In the genomic region with DNA sequence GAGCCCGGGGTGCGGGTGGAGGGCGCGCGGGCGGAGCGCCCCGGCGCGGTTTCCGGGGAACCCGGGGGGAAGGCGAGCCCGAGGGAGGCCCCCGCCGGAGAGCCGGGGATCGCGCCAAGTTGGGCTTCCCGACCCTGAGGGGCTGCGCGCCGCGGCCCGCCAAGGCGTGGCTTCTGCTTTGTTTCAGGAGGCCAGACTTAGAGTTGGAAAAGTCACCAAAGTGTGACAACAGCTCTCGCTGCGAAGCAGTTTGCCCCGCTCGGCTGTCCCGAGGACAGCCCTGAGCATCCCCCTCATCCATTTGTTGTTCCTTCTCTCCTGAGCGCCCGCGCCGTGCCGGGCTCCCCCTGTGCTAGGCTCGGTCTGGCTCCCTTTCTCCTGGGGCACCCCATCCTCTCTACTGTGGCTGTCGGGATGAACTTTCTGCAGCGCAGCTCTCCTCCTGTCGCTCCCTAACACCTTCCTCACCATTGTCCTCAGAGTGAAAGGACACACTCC, we compare ENCODE assay signal across 8 cellular contexts. TPM values are rescaled to one million over a fixed set of nuclear protein-coding genes. Genes with fewer than 3 reads are reported as not detected.
A peak's percentile ranks its signal among the peaks of the same experiment; 100 is the strongest.
DNase-seq lines count a peak whose midpoint lies in the region; ATAC-seq and TF ChIP-seq lines count a peak whose summit lies in the region.

No MANE protein-coding gene starts in this region.

- peak overlapping the region; percentile 83 to 92 for H3K9ac ChIP-seq in colonic mucosa (ENCODE audit: low read depth in 2 of 2, low read length in 2 of 2)

- TF ChIP-seq CTCF in CD8-positive, alpha-beta T cell (IDR thresholded peaks at IDR 0.05): no peak
- no peak for TF ChIP-seq CTCF in colonic mucosa (IDR thresholded peaks at IDR 0.05)
- no peak for TF ChIP-seq CTCF in uterus (IDR thresholded peaks at IDR 0.05)

- no peaks in the 10 kb centered on the region for H3K27me3 Mint-ChIP-seq in CD8-positive, alpha-beta T cell (ENCODE audit: low read depth)

- no peaks in the 10 kb centered on the region for H3K9me3 Mint-ChIP-seq in CD8-positive, alpha-beta T cell

- H3K9me3 ChIP-seq in CD8-positive, alpha-beta T cell (ENCODE audit: low read length): no peaks in the 10 kb centered on the region
- H3K9me3 ChIP-seq in colonic mucosa: no peaks in the 10 kb centered on the region
- no peaks in the 10 kb centered on the region for H3K9me3 ChIP-seq in mesodermal cell (ENCODE audit: control insufficient read depth, low read length)
- H3K9me3 ChIP-seq in uterus: no peaks in the 10 kb centered on the region

- H3K4me1 ChIP-seq in CD8-positive, alpha-beta T cell (ENCODE audit: insufficient read depth, low read length): peaks cover 53% of the 10 kb centered on the region
- H3K4me1 ChIP-seq in colonic mucosa: peaks cover 8% of the 10 kb centered on the region
- no peaks in the 10 kb centered on the region for H3K4me1 ChIP-seq in mesodermal cell (ENCODE audit: control insufficient read depth, insufficient read depth, low read length, poor library complexity, severe bottlenecking)
- peaks cover 2 to 13% of the 10 kb centered on the region in 2 donors for H3K4me1 ChIP-seq in uterus

- intact Hi-C loops in CD8-positive, alpha-beta T cell (cut with DNase I, micrococcal nuclease): loop anchor here (1.0 to 5.0 kb wide), 6 partner anchors 14 to 54 kb away; a partner anchor contains a TSS
- intact Hi-C loops in colonic mucosa (cut with DNase I): no loop called here
- intact Hi-C loops in uterus (cut with DNase I; ENCODE audit: low total_unique reads): no loop called here

- H3K27me3 ChIP-seq in CD8-positive, alpha-beta T cell (ENCODE audit: insufficient read depth, low read length): no peaks in the 10 kb centered on the region
- no peaks in the 10 kb centered on the region for H3K27me3 ChIP-seq in colonic mucosa
- H3K27me3 ChIP-seq in uterus: no peaks in the 10 kb centered on the region

- CTCF ChIA-PET in CD8-positive, alpha-beta T cell (lab: Charles Lee): interaction anchor here (0.8 to 5.7 kb wide), 4 partner anchors 8 to 34 kb away, joined by 3 to 44 read pairs (median 12); no protein-coding TSS in a partner anchor

- H3K36me3 Mint-ChIP-seq in CD8-positive, alpha-beta T cell: peaks cover 4% of the 10 kb centered on the region

- no peaks in the 10 kb centered on the region for H3K36me3 ChIP-seq in CD8-positive, alpha-beta T cell (ENCODE audit: insufficient read depth, low read length)
- H3K36me3 ChIP-seq in colonic mucosa (no peaks in the 10 kb centered on the region), mesodermal cell (ENCODE audit: control insufficient read depth, insufficient read depth, low read length) (peaks cover 1% of the 10 kb centered on the region), uterus (no peaks in the 10 kb centered on the region)

- H3K27ac ChIP-seq in CD8-positive, alpha-beta T cell (ENCODE audit: low read depth, low read length): peak overlapping the region; percentile 58
- H3K27ac ChIP-seq in colonic mucosa: peak overlapping the region; percentile 76
- no peak overlapping the region for H3K27ac ChIP-seq in mesodermal cell (ENCODE audit: low read depth, low read length, severe bottlenecking)
- H3K27ac ChIP-seq in uterus: peak overlapping the region; percentile 81 to 88

- H3K4me3 Mint-ChIP-seq in CD8-positive, alpha-beta T cell: peak overlapping the region; percentile 92

- H3K4me1 Mint-ChIP-seq in CD8-positive, alpha-beta T cell (ENCODE audit: low read depth): peaks cover 54% of the 10 kb centered on the region

- H3K4me3 ChIP-seq in CD8-positive, alpha-beta T cell (ENCODE audit: low read depth, low read length): peak overlapping the region; percentile 79
- H3K4me3 ChIP-seq in colonic mucosa: peak overlapping the region; percentile 94
- H3K4me3 ChIP-seq in mesodermal cell (ENCODE audit: extremely low read depth, insufficient read depth, low read length, poor library complexity, severe bottlenecking): peak overlapping the region; percentile 72
- H3K4me3 ChIP-seq in uterus: peak overlapping the region; percentile 39 to 87

- peak in 1 of 7 experiments; percentile 36 for DNase-seq in CD8-positive, alpha-beta T cell
- DNase-seq in LoVo (ENCODE audit: low spot score): peak; percentile 1
- DNase-seq in colonic mucosa: no peak
- no peak for DNase-seq in uterus
- no peak for DNase-seq in stimulated activated CD8-positive, alpha-beta memory T cell treated with anti-CD3 and anti-CD28 coated beads, Interleukin-4, amount 100 ng/mL, for 48 hours
- no peak for DNase-seq in NOMO-1 (lab: John Stamatoyannopoulos, UW; ENCODE audit: unreplicated experiment in 2 of 2)

- 1 to 2% methylated on average over 30 to 39 of the region's 40 CpGs for WGBS in mesodermal cell (ENCODE audit: insufficient coverage in 2 of 2), 2 experiments

- POLR2A ChIA-PET in CD8-positive, alpha-beta T cell (lab: Charles Lee): interaction anchor here (0.6 to 2.2 kb wide), 7 partner anchors 8 to 36 kb away, joined by 3 to 16 read pairs (median 3); no protein-coding TSS in a partner anchor

- peak; percentile 35 for ATAC-seq in CD8-positive, alpha-beta T cell
- peak; percentile 46 for ATAC-seq in GM21515 (IDR thresholded peaks at IDR 0.05; ENCODE audit: unreplicated experiment)

- peak overlapping the region; percentile 86 for H3K27ac Mint-ChIP-seq in CD8-positive, alpha-beta T cell

- TF ChIP-seq POLR2A in uterus (IDR thresholded peaks at IDR 0.05): no peak

RNA-seq across cellular contexts. Expression of a gene that starts 0.4 kb away (rescaled TPM):
- 10 to 100 TPM in 1 of 2 experiments, 1 to 10 TPM in 1; 8.6 to 10.2 TPM for total RNA-seq in CD8-positive, alpha-beta T cell
- 10 to 100 TPM; 33.1 to 44.9 TPM for total RNA-seq in colonic mucosa
- 37.2 TPM for polyA plus RNA-seq in mesodermal cell (2013, experiment 1 of 2)
- 41.1 TPM for polyA plus RNA-seq in mesodermal cell (2013, experiment 2 of 2)
- 100 to 1,000 TPM in 1 of 4 donors, 10 to 100 TPM in 3; 25.6 to 109 (median 60.8) TPM for total RNA-seq in uterus

RNA-seq across cellular contexts. Expression of a gene that starts 32.2 kb away (rescaled TPM):
- under 1 TPM; 0.16 to 0.56 TPM for total RNA-seq in CD8-positive, alpha-beta T cell
- total RNA-seq in colonic mucosa: under 1 TPM in 1 of 2 donors, not detected in 1; 0.32 TPM
- 0.22 TPM for polyA plus RNA-seq in mesodermal cell (2013, experiment 1 of 2)
- 0.20 TPM for polyA plus RNA-seq in mesodermal cell (2013, experiment 2 of 2)
- 1 to 10 TPM in 2 of 4 donors, under 1 TPM in 2; 0.26 to 1.6 (median 0.99) TPM for total RNA-seq in uterus

RNA-seq across cellular contexts. Expression of a gene that starts 53.8 kb away (rescaled TPM):
- total RNA-seq in CD8-positive, alpha-beta T cell: 10 to 100 TPM; 39.1 to 39.6 TPM
- total RNA-seq in colonic mucosa (100 to 1,000 TPM; 210 to 312 TPM), uterus (100 to 1,000 TPM; 111 to 191 (median 141) TPM)
- polyA plus RNA-seq in mesodermal cell (2013, experiment 1 of 2): 290 TPM
- polyA plus RNA-seq in mesodermal cell (2013, experiment 2 of 2): 289 TPM

Comparison
In these comparisons a context has a peak if more than half of its experiments do, and no peak if none do; other contexts are left out.
1. intact Hi-C loops: an anchor here in CD8-positive, alpha-beta T cell (1.0 to 5.0 kb wide); none called in colonic mucosa and uterus.